Comparison of ENCODE assay signal across 1 cellular context in genomic region chr15:29072444-29072843, GRCh38.
TF ChIP-seq lines count a peak whose summit lies in the region.

No MANE protein-coding gene starts in this region.

TF ChIP-seq in H1, 55 proteins besides CTCF, POLR2A, EP300 and RAD21 (continued from another document):
- TF ChIP-seq SIN3A (conservative IDR thresholded peaks at IDR 0.05 in 1 of 2, IDR thresholded peaks at IDR 0.05 in 1 of 2; ENCODE audit: low read depth in 1 of 2, low read length in 2 of 2) = no peak
